In genomic region chr9:114445616-114446015, GRCh38 we compare ENCODE assay signal across 1 cellular context.
TF ChIP-seq lines count a peak whose summit lies in the region.

No MANE protein-coding gene starts in this region.

TF ChIP-seq in SK-N-SH, 30 proteins besides CTCF, POLR2A, EP300 and RAD21 (continued from another document):
- TF ChIP-seq IRF3 (IDR thresholded peaks at IDR 0.05; ENCODE audit: low read depth, low read length) (no peak), USF2 (IDR thresholded peaks at IDR 0.05; ENCODE audit: borderline replicate concordance, low read depth, low read length) (no peak), GATA2 (CRISPR knock-in tag; IDR thresholded peaks at IDR 0.05) (no peak), GABPA (IDR thresholded peaks at IDR 0.05; ENCODE audit: low read depth) (no peak), ELF1 (IDR thresholded peaks at IDR 0.05) (no peak), SMC3 (IDR thresholded peaks at IDR 0.05; ENCODE audit: low read depth, low read length) (no peak), RCOR1 (IDR thresholded peaks at IDR 0.05; ENCODE audit: low read length) (no peak), SIN3A (IDR thresholded peaks at IDR 0.05; ENCODE audit: borderline replicate concordance, low read depth, low read length) (no peak), FOSL2 (IDR thresholded peaks at IDR 0.05; ENCODE audit: borderline replicate concordance, low read depth) (no peak), POLR2AphosphoS5 (IDR thresholded peaks at IDR 0.05; ENCODE audit: low read depth, low read length) (no peak), FOXJ3 (CRISPR knock-in tag; IDR thresholded peaks at IDR 0.05) (no peak), NRF1 (IDR thresholded peaks at IDR 0.05; ENCODE audit: low read depth, low read length) (no peak), CHD2 (IDR thresholded peaks at IDR 0.05; ENCODE audit: low read length, partially characterized antibody) (no peak), FOXM1 (IDR thresholded peaks at IDR 0.05; ENCODE audit: low read depth) (no peak)
- TF ChIP-seq, protein P1, sequence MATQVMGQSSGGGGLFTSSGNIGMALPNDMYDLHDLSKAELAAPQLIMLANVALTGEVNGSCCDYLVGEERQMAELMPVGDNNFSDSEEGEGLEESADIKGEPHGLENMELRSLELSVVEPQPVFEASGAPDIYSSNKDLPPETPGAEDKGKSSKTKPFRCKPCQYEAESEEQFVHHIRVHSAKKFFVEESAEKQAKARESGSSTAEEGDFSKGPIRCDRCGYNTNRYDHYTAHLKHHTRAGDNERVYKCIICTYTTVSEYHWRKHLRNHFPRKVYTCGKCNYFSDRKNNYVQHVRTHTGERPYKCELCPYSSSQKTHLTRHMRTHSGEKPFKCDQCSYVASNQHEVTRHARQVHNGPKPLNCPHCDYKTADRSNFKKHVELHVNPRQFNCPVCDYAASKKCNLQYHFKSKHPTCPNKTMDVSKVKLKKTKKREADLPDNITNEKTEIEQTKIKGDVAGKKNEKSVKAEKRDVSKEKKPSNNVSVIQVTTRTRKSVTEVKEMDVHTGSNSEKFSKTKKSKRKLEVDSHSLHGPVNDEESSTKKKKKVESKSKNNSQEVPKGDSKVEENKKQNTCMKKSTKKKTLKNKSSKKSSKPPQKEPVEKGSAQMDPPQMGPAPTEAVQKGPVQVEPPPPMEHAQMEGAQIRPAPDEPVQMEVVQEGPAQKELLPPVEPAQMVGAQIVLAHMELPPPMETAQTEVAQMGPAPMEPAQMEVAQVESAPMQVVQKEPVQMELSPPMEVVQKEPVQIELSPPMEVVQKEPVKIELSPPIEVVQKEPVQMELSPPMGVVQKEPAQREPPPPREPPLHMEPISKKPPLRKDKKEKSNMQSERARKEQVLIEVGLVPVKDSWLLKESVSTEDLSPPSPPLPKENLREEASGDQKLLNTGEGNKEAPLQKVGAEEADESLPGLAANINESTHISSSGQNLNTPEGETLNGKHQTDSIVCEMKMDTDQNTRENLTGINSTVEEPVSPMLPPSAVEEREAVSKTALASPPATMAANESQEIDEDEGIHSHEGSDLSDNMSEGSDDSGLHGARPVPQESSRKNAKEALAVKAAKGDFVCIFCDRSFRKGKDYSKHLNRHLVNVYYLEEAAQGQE (IDR thresholded peaks at IDR 0.05; ENCODE audit: low read depth, low read length), result no peak
